1 cellular context compared by ENCODE assay signal in the genomic region with DNA sequence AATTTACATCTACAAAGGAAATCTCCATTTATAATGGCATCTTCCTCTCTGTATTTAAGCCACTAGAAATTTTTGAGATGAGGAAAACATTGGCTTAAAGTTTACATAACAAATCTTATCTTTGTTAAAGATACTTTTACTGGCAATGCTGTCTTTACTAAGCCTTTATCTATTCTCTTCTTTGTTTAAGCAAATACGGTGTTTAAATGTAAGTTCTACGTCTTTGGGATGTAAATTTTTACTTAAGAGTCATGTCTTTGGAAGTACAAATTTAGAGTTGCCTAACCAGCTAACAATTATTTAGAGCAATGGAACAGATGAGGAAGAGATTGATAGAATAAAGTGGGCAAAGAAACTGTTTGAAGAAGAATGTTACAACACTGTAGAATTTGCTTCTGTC.
TF ChIP-seq lines count a peak whose summit lies in the region.

No MANE protein-coding gene starts in this region.

TF ChIP-seq in H1, 55 proteins besides CTCF, POLR2A, EP300 and RAD21:
- peak; percentile 96 for TF ChIP-seq CHD7 (IDR thresholded peaks at IDR 0.05; ENCODE audit: insufficient replicate concordance, low read length)
- no peak for TF ChIP-seq CHD2 (IDR thresholded peaks at IDR 0.05; ENCODE audit: low read length)
- no peak for TF ChIP-seq EZH2 (IDR thresholded peaks at IDR 0.05; ENCODE audit: low read depth, low read length, severe bottlenecking)
